ENCODE assay signal across 8 cellular contexts in the genomic region with DNA sequence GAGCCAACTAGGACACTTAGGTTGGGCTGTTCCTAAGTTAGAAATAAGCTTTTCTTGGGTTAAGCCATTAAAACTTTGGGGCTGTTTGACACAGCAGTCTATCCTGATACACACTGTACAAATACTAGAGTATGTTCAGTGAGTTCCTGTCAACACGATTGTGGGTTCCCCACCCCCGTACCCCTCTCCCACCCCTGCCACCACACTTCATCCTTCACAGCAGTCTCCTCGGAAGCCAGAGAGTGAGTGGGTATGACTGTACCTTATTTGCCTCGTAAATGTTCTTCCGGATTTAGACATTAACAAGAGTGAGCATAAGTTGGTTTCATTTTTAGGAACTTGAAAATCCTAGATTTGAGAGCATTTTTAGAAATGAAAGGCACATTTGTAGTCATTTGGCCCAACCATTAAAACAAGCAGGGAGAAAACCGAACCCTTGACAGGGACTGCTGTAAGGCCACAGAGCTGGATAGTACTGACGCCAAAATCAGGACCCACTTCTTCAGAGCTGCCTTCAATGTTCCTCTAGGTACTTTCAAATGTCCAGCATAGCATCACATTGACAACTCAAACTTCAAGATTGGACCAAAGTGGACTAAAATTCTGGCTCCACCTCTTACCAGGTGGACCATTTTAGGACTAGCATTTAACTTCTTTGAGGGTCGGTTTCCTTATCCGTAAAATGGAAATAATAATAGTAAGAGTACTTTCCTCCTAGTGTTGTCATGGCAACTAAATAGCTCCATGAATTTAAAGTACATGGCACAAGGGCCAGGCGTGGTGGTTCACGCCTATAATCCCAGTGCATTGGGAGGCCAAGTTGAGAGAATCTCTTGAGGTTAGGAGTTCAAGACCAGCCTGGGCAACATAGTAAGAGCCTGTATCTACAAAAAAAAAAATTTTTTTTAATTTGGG.
DNase-seq lines count a peak whose midpoint lies in the region; ATAC-seq and TF ChIP-seq lines count a peak whose summit lies in the region.

No MANE protein-coding gene starts in this region.

- peak; percentile 98 for ATAC-seq in CD8-positive, alpha-beta T cell
- ATAC-seq in GM21381 (IDR thresholded peaks at IDR 0.05; ENCODE audit: unreplicated experiment) = peak; percentile 88
- ATAC-seq in activated T-helper 17 cell treated with anti-CD3 and anti-CD28 coated beads, Interleukin-2, amount 50 U/mL, for 72 hours (replicated peaks) = peak; percentile 98

- no peaks in the 10 kb centered on the region for H3K9me3 ChIP-seq in CD8-positive, alpha-beta T cell (ENCODE audit: low read length)
- H3K9me3 ChIP-seq in ascending aorta = no peaks in the 10 kb centered on the region

- no peaks in the 10 kb centered on the region for H3K36me3 Mint-ChIP-seq in CD8-positive, alpha-beta T cell
- no peaks in the 10 kb centered on the region for H3K36me3 Mint-ChIP-seq in activated T-helper 17 cell treated with anti-CD3 and anti-CD28 coated beads, Interleukin-2, amount 50 U/mL, for 72 hours (ENCODE audit: low read depth)

- H3K4me3 Mint-ChIP-seq in CD8-positive, alpha-beta T cell = peak overlapping the region; percentile 73
- peak overlapping the region; percentile 67 for H3K4me3 Mint-ChIP-seq in activated T-helper 17 cell treated with anti-CD3 and anti-CD28 coated beads, Interleukin-2, amount 50 U/mL, for 72 hours

- no peaks in the 10 kb centered on the region for H3K9me3 Mint-ChIP-seq in CD8-positive, alpha-beta T cell
- H3K9me3 Mint-ChIP-seq in activated T-helper 17 cell treated with anti-CD3 and anti-CD28 coated beads, Interleukin-2, amount 50 U/mL, for 72 hours = no peaks in the 10 kb centered on the region

- POLR2A ChIA-PET in CD8-positive, alpha-beta T cell (lab: Charles Lee) = interaction anchor here (0.6 to 3.7 kb wide), 8 partner anchors 40 to 211 kb away, joined by 3 to 25 read pairs (median 4); partner anchors contain the start of gene SERTAD2

- peak overlapping the region; percentile 60 for H3K27ac ChIP-seq in CD8-positive, alpha-beta T cell (ENCODE audit: low read depth, low read length)
- H3K27ac ChIP-seq in HL-60 (replicated peaks) (peak overlapping the region; percentile 47; the same call in 1 of the 2 replicates), ascending aorta (no peak overlapping the region)

- DNase-seq in CD8-positive, alpha-beta T cell = peak in 6 of 7 experiments; percentile 39 to 82 (median 47)
- no peak for DNase-seq in HL-60 (ENCODE audit: low read depth in 1 of 2, low spot score in 1 of 2)
- DNase-seq in stimulated activated CD4-positive, alpha-beta T cell treated with anti-CD3 and anti-CD28 coated beads, Interleukin-15, amount 100 ng/mL, for 48 hours (ENCODE audit: low read depth in 2 of 2) = peak; percentile 10 to 44
- no peak for DNase-seq in ascending aorta (ENCODE audit: low spot score in 2 of 2)
- no peak for DNase-seq in DMS114 treated with DMSO at 0.1 percent for 48 hours (lab: John Stamatoyannopoulos, UW; ENCODE audit: unreplicated experiment)
- no peak for DNase-seq in dedifferentiated amniotic fluid mesenchymal stem cell (ENCODE audit: extremely low spot score)

- H3K27ac Mint-ChIP-seq in CD8-positive, alpha-beta T cell = peak overlapping the region; percentile 93
- H3K27ac Mint-ChIP-seq in activated T-helper 17 cell treated with anti-CD3 and anti-CD28 coated beads, Interleukin-2, amount 50 U/mL, for 72 hours = peak overlapping the region; percentile 84

- peak overlapping the region; percentile 36 for H3K4me3 ChIP-seq in CD8-positive, alpha-beta T cell (ENCODE audit: low read depth, low read length)
- no peak overlapping the region for H3K4me3 ChIP-seq in HL-60 (replicated peaks; ENCODE audit: insufficient read depth, low read length)
- H3K4me3 ChIP-seq in ascending aorta = no peak overlapping the region

- peaks cover 40% of the 10 kb centered on the region for H3K4me1 Mint-ChIP-seq in CD8-positive, alpha-beta T cell (ENCODE audit: low read depth)
- peaks cover 12% of the 10 kb centered on the region for H3K4me1 Mint-ChIP-seq in activated T-helper 17 cell treated with anti-CD3 and anti-CD28 coated beads, Interleukin-2, amount 50 U/mL, for 72 hours

- no peaks in the 10 kb centered on the region for H3K36me3 ChIP-seq in CD8-positive, alpha-beta T cell (ENCODE audit: insufficient read depth, low read length)
- H3K36me3 ChIP-seq in ascending aorta = no peaks in the 10 kb centered on the region

- H3K27me3 ChIP-seq in CD8-positive, alpha-beta T cell (ENCODE audit: insufficient read depth, low read length) = no peaks in the 10 kb centered on the region
- H3K27me3 ChIP-seq in HL-60 (ENCODE audit: insufficient read depth, poor library complexity, severe bottlenecking) (no peaks in the 10 kb centered on the region), ascending aorta (no peaks in the 10 kb centered on the region)

- H3K4me1 ChIP-seq in CD8-positive, alpha-beta T cell (ENCODE audit: insufficient read depth, low read length) = peaks cover 28% of the 10 kb centered on the region
- H3K4me1 ChIP-seq in ascending aorta = no peaks in the 10 kb centered on the region

- H3K27me3 Mint-ChIP-seq in CD8-positive, alpha-beta T cell (ENCODE audit: low read depth) = no peaks in the 10 kb centered on the region
- H3K27me3 Mint-ChIP-seq in activated T-helper 17 cell treated with anti-CD3 and anti-CD28 coated beads, Interleukin-2, amount 50 U/mL, for 72 hours = no peaks in the 10 kb centered on the region

- CTCF ChIA-PET in CD8-positive, alpha-beta T cell (lab: Charles Lee) = interaction anchor here (0.8 to 3.7 kb wide), 10 partner anchors 10 to 233 kb away, joined by 3 to 24 read pairs (median 4); no protein-coding TSS in a partner anchor

- TF ChIP-seq CTCF in CD8-positive, alpha-beta T cell (IDR thresholded peaks at IDR 0.05) = no peak
- no peak for TF ChIP-seq CTCF in HL-60 (IDR thresholded peaks at IDR 0.05; ENCODE audit: insufficient read depth, low read length)
- no peak for TF ChIP-seq CTCF in ascending aorta (IDR thresholded peaks at IDR 0.05)

- intact Hi-C loops in CD8-positive, alpha-beta T cell (cut with DNase I, micrococcal nuclease) = loop anchor here in 1 of 2 experiments (1.0 kb wide), 2 partner anchors 11 to 69 kb away; no protein-coding TSS in a partner anchor
- intact Hi-C loops in ascending aorta (cut with DNase I) = no loop called here

Comparison
In these comparisons a context has a peak if more than half of its experiments do, and no peak if none do; other contexts are left out.
1. DNase-seq: peak in CD8-positive, alpha-beta T cell (6 of 7) and stimulated activated CD4-positive, alpha-beta T cell treated with anti-CD3 and anti-CD28 coated beads, Interleukin-15, amount 100 ng/mL, for 48 hours (2 of 2); none in HL-60 (0 of 2), ascending aorta (0 of 2), DMS114 treated with DMSO at 0.1 percent for 48 hours (single experiment) and dedifferentiated amniotic fluid mesenchymal stem cell (single experiment).
2. H3K27ac ChIP-seq: peak in CD8-positive, alpha-beta T cell (single experiment) and HL-60 (single experiment); none in ascending aorta (0 of 2).
3. Peak in every context shown above with its lines, with median percentiles within 50 percentile points of each other: ATAC-seq.